ENCODE assay signal across 1 cellular context in genomic region chr2:53896864-53897263, GRCh38.
TF ChIP-seq lines count a peak whose summit lies in the region.

No MANE protein-coding gene starts in this region.

TF ChIP-seq in SK-N-SH treated with all-trans-retinoic acid at 6 μM for 48 hours, 23 proteins besides CTCF, POLR2A, EP300 and RAD21 (continued from another document):
- TF ChIP-seq, protein P1, sequence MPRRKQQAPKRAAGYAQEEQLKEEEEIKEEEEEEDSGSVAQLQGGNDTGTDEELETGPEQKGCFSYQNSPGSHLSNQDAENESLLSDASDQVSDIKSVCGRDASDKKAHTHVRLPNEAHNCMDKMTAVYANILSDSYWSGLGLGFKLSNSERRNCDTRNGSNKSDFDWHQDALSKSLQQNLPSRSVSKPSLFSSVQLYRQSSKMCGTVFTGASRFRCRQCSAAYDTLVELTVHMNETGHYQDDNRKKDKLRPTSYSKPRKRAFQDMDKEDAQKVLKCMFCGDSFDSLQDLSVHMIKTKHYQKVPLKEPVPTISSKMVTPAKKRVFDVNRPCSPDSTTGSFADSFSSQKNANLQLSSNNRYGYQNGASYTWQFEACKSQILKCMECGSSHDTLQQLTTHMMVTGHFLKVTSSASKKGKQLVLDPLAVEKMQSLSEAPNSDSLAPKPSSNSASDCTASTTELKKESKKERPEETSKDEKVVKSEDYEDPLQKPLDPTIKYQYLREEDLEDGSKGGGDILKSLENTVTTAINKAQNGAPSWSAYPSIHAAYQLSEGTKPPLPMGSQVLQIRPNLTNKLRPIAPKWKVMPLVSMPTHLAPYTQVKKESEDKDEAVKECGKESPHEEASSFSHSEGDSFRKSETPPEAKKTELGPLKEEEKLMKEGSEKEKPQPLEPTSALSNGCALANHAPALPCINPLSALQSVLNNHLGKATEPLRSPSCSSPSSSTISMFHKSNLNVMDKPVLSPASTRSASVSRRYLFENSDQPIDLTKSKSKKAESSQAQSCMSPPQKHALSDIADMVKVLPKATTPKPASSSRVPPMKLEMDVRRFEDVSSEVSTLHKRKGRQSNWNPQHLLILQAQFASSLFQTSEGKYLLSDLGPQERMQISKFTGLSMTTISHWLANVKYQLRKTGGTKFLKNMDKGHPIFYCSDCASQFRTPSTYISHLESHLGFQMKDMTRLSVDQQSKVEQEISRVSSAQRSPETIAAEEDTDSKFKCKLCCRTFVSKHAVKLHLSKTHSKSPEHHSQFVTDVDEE (CRISPR knock-in tag; IDR thresholded peaks at IDR 0.05), result no peak
- TF ChIP-seq ISL1 (CRISPR knock-in tag; IDR thresholded peaks at IDR 0.05) (no peak), OSR1 (CRISPR knock-in tag; IDR thresholded peaks at IDR 0.05) (no peak)
